Comparison of ENCODE assay signal across 1 cellular context in genomic region chr6:16764188-16764950, GRCh38.
TF ChIP-seq lines count a peak whose summit lies in the region.

No MANE protein-coding gene starts in this region.

TF ChIP-seq in endothelial cell of umbilical vein, 7 proteins besides CTCF, POLR2A, EP300 and RAD21 (continued from another document):
- TF ChIP-seq JUN (IDR thresholded peaks at IDR 0.05; ENCODE audit: borderline replicate concordance, insufficient read depth, insufficient read length, low read depth) = no peak
- no peak for TF ChIP-seq GATA2 (IDR thresholded peaks at IDR 0.05; ENCODE audit: insufficient read depth, insufficient read length, low read depth, low read length)
